Comparison of ENCODE assay signal across 18 cellular contexts in genomic region chr6:88867841-88868558, GRCh38.
DNase-seq lines count a peak whose midpoint lies in the region; ATAC-seq and FAIRE-seq lines count a peak whose summit lies in the region.
"Had no signal": no experiment of that assay in that cellular context is flagged by ENCODE, and none has a peak within 500 bp of the region (broad histone marks: within the 10 kb centered on the region; RNA-seq: fewer than 3 reads in every experiment).

No MANE protein-coding gene starts in this region.

- peak; percentile 5 for DNase-seq in AG08395 (ENCODE audit: low spot score)
- DNase-seq in HPDE6-E6E7 (ENCODE audit: extremely low spot score) = peak; percentile 28
- no peak for DNase-seq in activated CD4-positive, alpha-beta memory T cell treated with anti-CD3 and anti-CD28 coated beads for 36 hours
- DNase-seq in NCI-H345 (lab: John Stamatoyannopoulos, UW) = no peak
- DNase-seq: activated naive CD8-positive, alpha-beta T cell treated with anti-CD3 and anti-CD28 coated beads, Interleukin-2, amount 10 ng/mL, durations not matched to agents 7 days and 5 days; AML-193; DMS153; NCI-H1694; NCI-H82; SHP77; stimulated activated CD4-positive, alpha-beta T cell treated with anti-CD3 and anti-CD28 coated beads, Interleukin-2, amount 100 ng/mL, for 48 hours had no signal

- no peaks in the 10 kb centered on the region for H3K9me3 Mint-ChIP-seq in activated T-helper 17 cell treated with anti-CD3 and anti-CD28 coated beads, Interleukin-2, amount 50 U/mL, for 72 hours
- no peaks in the 10 kb centered on the region for H3K9me3 Mint-ChIP-seq in activated CD4-positive, alpha-beta memory T cell treated with anti-CD3 and anti-CD28 coated beads for 36 hours
- H3K9me3 Mint-ChIP-seq: activated naive CD8-positive, alpha-beta T cell treated with anti-CD3 and anti-CD28 coated beads, Interleukin-2, amount 10 ng/mL, durations not matched to agents 7 days and 5 days; stimulated activated memory B cell treated with anti-CD40 and anti-IgM and Interleukin-4, amounts not matched to agents 10 μg/mL and 1 μg/mL and 100 μg/mL, for 72 hours had no signal

- peaks cover 32% of the 10 kb centered on the region for H3K4me1 Mint-ChIP-seq in activated T-helper 17 cell treated with anti-CD3 and anti-CD28 coated beads, Interleukin-2, amount 50 U/mL, for 72 hours
- peaks cover 32% of the 10 kb centered on the region for H3K4me1 Mint-ChIP-seq in activated CD4-positive, alpha-beta memory T cell treated with anti-CD3 and anti-CD28 coated beads for 36 hours (ENCODE audit: low read depth)

- H3K27me3 Mint-ChIP-seq in activated T-helper 17 cell treated with anti-CD3 and anti-CD28 coated beads, Interleukin-2, amount 50 U/mL, for 72 hours = no peaks in the 10 kb centered on the region
- no peaks in the 10 kb centered on the region for H3K27me3 Mint-ChIP-seq in activated CD4-positive, alpha-beta memory T cell treated with anti-CD3 and anti-CD28 coated beads for 36 hours
- H3K27me3 Mint-ChIP-seq: activated naive CD8-positive, alpha-beta T cell treated with anti-CD3 and anti-CD28 coated beads, Interleukin-2, amount 10 ng/mL, durations not matched to agents 7 days and 5 days; stimulated activated memory B cell treated with anti-CD40 and anti-IgM and Interleukin-4, amounts not matched to agents 10 μg/mL and 1 μg/mL and 100 μg/mL, for 72 hours had no signal

- CTCF ChIA-PET in activated CD4-positive, alpha-beta memory T cell treated with anti-CD3 and anti-CD28 coated beads for 36 hours (lab: Charles Lee) = interaction anchor here (0.8 to 1.1 kb wide), 3 partner anchors 32 to 1475 kb away, joined by 3 to 6 read pairs (median 4); no protein-coding TSS in a partner anchor

- FAIRE-seq in islet of Langerhans (lab: Jason Lieb, UNC) = peak; percentile 13
- FAIRE-seq: GM12878 had no signal

- POLR2A ChIA-PET in activated CD4-positive, alpha-beta memory T cell treated with anti-CD3 and anti-CD28 coated beads for 36 hours (lab: Charles Lee) = no interaction called here

- peak overlapping the region; percentile 2 for H3K27ac Mint-ChIP-seq in activated T-helper 17 cell treated with anti-CD3 and anti-CD28 coated beads, Interleukin-2, amount 50 U/mL, for 72 hours
- no peak overlapping the region for H3K27ac Mint-ChIP-seq in activated CD4-positive, alpha-beta memory T cell treated with anti-CD3 and anti-CD28 coated beads for 36 hours
- H3K27ac Mint-ChIP-seq: activated naive CD8-positive, alpha-beta T cell treated with anti-CD3 and anti-CD28 coated beads, Interleukin-2, amount 10 ng/mL, durations not matched to agents 7 days and 5 days; stimulated activated memory B cell treated with anti-CD40 and anti-IgM and Interleukin-4, amounts not matched to agents 10 μg/mL and 1 μg/mL and 100 μg/mL, for 72 hours had no signal

- H3K4me3 Mint-ChIP-seq in activated T-helper 17 cell treated with anti-CD3 and anti-CD28 coated beads, Interleukin-2, amount 50 U/mL, for 72 hours = no peak overlapping the region
- no peak overlapping the region for H3K4me3 Mint-ChIP-seq in activated CD4-positive, alpha-beta memory T cell treated with anti-CD3 and anti-CD28 coated beads for 36 hours
- H3K4me3 Mint-ChIP-seq: activated naive CD8-positive, alpha-beta T cell treated with anti-CD3 and anti-CD28 coated beads, Interleukin-2, amount 10 ng/mL, durations not matched to agents 7 days and 5 days; stimulated activated memory B cell treated with anti-CD40 and anti-IgM and Interleukin-4, amounts not matched to agents 10 μg/mL and 1 μg/mL and 100 μg/mL, for 72 hours had no signal

- no peak for ATAC-seq in activated T-helper 17 cell treated with anti-CD3 and anti-CD28 coated beads, Interleukin-2, amount 50 U/mL, for 72 hours (replicated peaks)
- ATAC-seq in GM18502 (IDR thresholded peaks at IDR 0.05; ENCODE audit: poor library complexity, unreplicated experiment) (no peak), HG03342 (IDR thresholded peaks at IDR 0.05; ENCODE audit: unreplicated experiment) (no peak)
- ATAC-seq: GM12878; HCT116; stimulated activated memory B cell treated with anti-CD40 and anti-IgM and Interleukin-4, amounts not matched to agents 10 μg/mL and 1 μg/mL and 100 μg/mL, for 72 hours had no signal

- H3K36me3 Mint-ChIP-seq in activated T-helper 17 cell treated with anti-CD3 and anti-CD28 coated beads, Interleukin-2, amount 50 U/mL, for 72 hours (ENCODE audit: low read depth) = peaks cover 23% of the 10 kb centered on the region
- H3K36me3 Mint-ChIP-seq in activated CD4-positive, alpha-beta memory T cell treated with anti-CD3 and anti-CD28 coated beads for 36 hours = peaks cover 3% of the 10 kb centered on the region

- intact Hi-C loops in activated CD4-positive, alpha-beta memory T cell treated with anti-CD3 and anti-CD28 coated beads for 36 hours (cut with micrococcal nuclease) = loop anchor here (10.0 kb wide), 1 partner anchor 213 kb away; no protein-coding TSS in a partner anchor

Comparison
In these comparisons a context has a peak if more than half of its experiments do, and no peak if none do; other contexts are left out.
1. DNase-seq: peak in AG08395 (single experiment) and HPDE6-E6E7 (single experiment); none in activated CD4-positive, alpha-beta memory T cell treated with anti-CD3 and anti-CD28 coated beads for 36 hours (single experiment) and NCI-H345 (single experiment).